Comparison of ENCODE assay signal across 8 cellular contexts in the genomic region with DNA sequence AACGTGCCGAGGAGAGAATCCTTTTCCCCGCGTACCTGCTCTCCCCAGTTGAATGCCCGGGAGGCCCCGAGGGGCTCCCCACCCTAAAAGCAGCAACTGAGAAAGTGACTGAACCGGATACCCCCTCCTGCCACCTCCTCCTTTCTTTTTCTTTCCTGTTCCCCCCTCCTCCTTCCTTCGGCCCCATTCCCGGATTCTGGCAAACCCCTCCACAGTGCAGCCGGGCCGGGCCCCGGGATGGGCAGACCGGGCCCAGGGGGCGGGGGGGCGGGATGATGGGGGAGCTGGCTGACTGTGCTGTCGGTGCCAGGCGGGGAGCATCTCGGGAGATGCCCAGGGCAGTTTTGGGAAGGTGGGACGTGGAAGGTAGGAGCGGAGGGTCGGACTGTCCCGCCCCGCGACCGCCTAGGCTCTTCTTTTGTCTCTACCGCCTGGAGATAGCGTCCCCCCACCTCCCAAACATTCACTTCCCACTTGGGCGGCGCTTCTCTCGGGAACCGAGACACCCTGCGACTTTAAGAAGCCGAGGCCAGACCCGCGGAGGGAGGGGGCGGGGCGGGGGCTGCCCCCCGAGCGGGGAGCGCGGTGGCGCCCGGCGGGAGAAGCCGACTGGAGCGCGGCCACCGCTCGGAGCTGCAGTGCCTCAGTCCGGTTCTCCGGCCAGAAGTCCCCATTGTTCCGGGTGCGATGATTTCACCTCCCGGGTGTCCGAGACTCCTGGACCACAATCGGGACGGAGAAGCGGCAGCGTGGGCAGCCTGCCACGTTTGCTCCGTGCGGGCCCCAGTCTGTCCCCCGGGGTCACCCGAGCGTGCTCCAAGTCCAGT. TPM values are rescaled to one million over a fixed set of nuclear protein-coding genes. Genes with fewer than 3 reads are reported as not detected.
DNase-seq lines count a peak whose midpoint lies in the region; ATAC-seq, FAIRE-seq and TF ChIP-seq lines count a peak whose summit lies in the region.

No MANE protein-coding gene starts in this region.

- H3K4me3 ChIP-seq in KMS-11 (IDR thresholded peaks at IDR 0.05; ENCODE audit: insufficient read depth, low read depth, low read length), result peak overlapping the region; percentile 85
- H3K4me3 ChIP-seq in bronchial epithelial cell (ENCODE audit: low read depth, low read length), result peak overlapping the region; percentile 49
- H3K4me3 ChIP-seq in mucosa of rectum (ENCODE audit: low read length in 2 of 2), result peak overlapping the region; percentile 52 to 57

- H3K9ac ChIP-seq in KMS-11 (peak overlapping the region; percentile 22; the same call in 1 of the 2 replicates), mucosa of rectum (ENCODE audit: low read depth in 1 of 2, low read length in 2 of 2) (peak overlapping the region in 1 of 2 donors; percentile 41)

- DNase-seq in EH (ENCODE audit: low read depth), result peak; percentile 62
- no peak for DNase-seq in bronchial epithelial cell (ENCODE audit: low read depth)
- DNase-seq in activated effector memory CD4-positive, alpha-beta T cell treated with anti-CD3 and anti-CD28 coated beads, Interleukin-2, amount 50 U/mL, for 16 hours, result no peak
- no peak for DNase-seq in AG08395 (ENCODE audit: low spot score)
- no peak for DNase-seq in GM19240 (ENCODE audit: insufficient read length, low spot score)

- no peaks in the 10 kb centered on the region for H3K36me3 ChIP-seq in KMS-11 (ENCODE audit: insufficient read depth)
- H3K36me3 ChIP-seq in bronchial epithelial cell (ENCODE audit: control insufficient read depth, insufficient read depth, low read length), result no peaks in the 10 kb centered on the region
- no peaks in the 10 kb centered on the region for H3K36me3 ChIP-seq in mucosa of rectum (ENCODE audit: control insufficient read depth in 2 of 2, insufficient read depth in 2 of 2, low read length in 2 of 2)

- peak overlapping the region; percentile 95 for H2AFZ ChIP-seq in KMS-11 (ENCODE audit: low read depth)

- peak overlapping the region; percentile 79 for H3K4me2 ChIP-seq in KMS-11

- no peaks in the 10 kb centered on the region for H3K79me2 ChIP-seq in KMS-11 (ENCODE audit: insufficient read depth, low read depth)

- no peak overlapping the region for H3K27ac ChIP-seq in KMS-11
- peak overlapping the region in 1 of 2 donors; percentile 16 for H3K27ac ChIP-seq in mucosa of rectum (ENCODE audit: low read depth in 2 of 2, low read length in 2 of 2)

- TF ChIP-seq CTCF in KMS-11 (conservative IDR thresholded peaks at IDR 0.05; ENCODE audit: low read depth, low read length), result no peak
- no peak for TF ChIP-seq CTCF in bronchial epithelial cell (IDR thresholded peaks at IDR 0.05; ENCODE audit: insufficient read depth, low read length, severe bottlenecking)

- H3K9me3 ChIP-seq in mucosa of rectum (ENCODE audit: control insufficient read depth in 2 of 2, low read length in 2 of 2), result no peaks in the 10 kb centered on the region

- H4K20me1 ChIP-seq in KMS-11 (ENCODE audit: insufficient read depth), result no peaks in the 10 kb centered on the region

- FAIRE-seq in bronchial epithelial cell (lab: Jason Lieb, UNC), result no peak

- H3K4me1 ChIP-seq in KMS-11 (ENCODE audit: low read depth, poor library complexity, severe bottlenecking) (peaks cover 38% of the 10 kb centered on the region), mucosa of rectum (ENCODE audit: control insufficient read depth in 2 of 2, insufficient read depth in 2 of 2, low read length in 2 of 2) (peaks cover 15 to 25% of the 10 kb centered on the region in 2 donors)

- H3K27me3 ChIP-seq in KMS-11 (ENCODE audit: insufficient read depth, low read depth) (peaks cover 93% of the 10 kb centered on the region), bronchial epithelial cell (ENCODE audit: control insufficient read depth, insufficient read depth, low read length) (peaks cover 40% of the 10 kb centered on the region), mucosa of rectum (ENCODE audit: control insufficient read depth in 2 of 2, insufficient read depth in 2 of 2, low read length in 2 of 2) (peaks cover 85 to 95% of the 10 kb centered on the region in 2 donors)

- ATAC-seq in GM21576 (IDR thresholded peaks at IDR 0.05; ENCODE audit: unreplicated experiment), result no peak

RNA-seq across cellular contexts. Expression of a gene that starts 8.2 kb away (rescaled TPM):
- total RNA-seq in bronchial epithelial cell, result not detected in 2 replicates

RNA-seq across cellular contexts. Expression of a gene that starts 9.2 kb away (rescaled TPM):
- not detected in 2 replicates for total RNA-seq in bronchial epithelial cell
